Comparison of ENCODE assay signal across 1 cellular context in genomic region chr5:11110128-11110527, GRCh38.
TF ChIP-seq lines count a peak whose summit lies in the region.

No MANE protein-coding gene starts in this region.

TF ChIP-seq in WTC11, 78 proteins besides CTCF, POLR2A, EP300 and RAD21 (continued from another document):
- TF ChIP-seq MLX (CRISPR knock-in tag; IDR thresholded peaks at IDR 0.05), result no peak
